In genomic region chr17:56478836-56479447, GRCh38 we compare ENCODE assay signal across 8 cellular contexts.
DNase-seq lines count a peak whose midpoint lies in the region; ATAC-seq and TF ChIP-seq lines count a peak whose summit lies in the region.

No MANE protein-coding gene starts in this region.

- H3K79me1 ChIP-seq in mesendoderm (ENCODE audit: low read length): no peaks in the 10 kb centered on the region

- H3K36me3 Mint-ChIP-seq in activated CD4-positive, alpha-beta T cell treated with anti-CD3 and anti-CD28 coated beads, Interleukin-2, amount 10 ng/mL, durations not matched to agents 24 days and 14 days (ENCODE audit: low read depth): no peaks in the 10 kb centered on the region

- peaks cover 5% of the 10 kb centered on the region for H3K27me3 Mint-ChIP-seq in activated CD4-positive, alpha-beta T cell treated with anti-CD3 and anti-CD28 coated beads, Interleukin-2, amount 10 ng/mL, durations not matched to agents 24 days and 14 days

- H3K4me2 ChIP-seq in KMS-11 (no peak overlapping the region), mesendoderm (ENCODE audit: low read length) (no peak overlapping the region)

- no peak overlapping the region for H4K5ac ChIP-seq in mesendoderm (ENCODE audit: low read length)

- DNase-seq in activated CD4-positive, alpha-beta T cell treated with anti-CD3 and anti-CD28 coated beads, Interleukin-2, amount 10 ng/mL, durations not matched to agents 24 days and 14 days: peak; percentile 62
- DNase-seq in activated CD4-positive, alpha-beta T cell treated with anti-CD3 and anti-CD28 coated beads, Interleukin-2, amount 50 U/mL, for 1 hour: no peak
- no peak for DNase-seq in astrocyte of the cerebellum (ENCODE audit: low read depth)
- peak; percentile 67 for DNase-seq in mesendoderm
- DNase-seq in activated gamma-delta T cell (lab: John Stamatoyannopoulos, UW): no peak

- no peak overlapping the region for H3K27ac ChIP-seq in KMS-11
- no peak overlapping the region for H3K27ac ChIP-seq in mesendoderm (ENCODE audit: low read depth, low read length)

- no peak overlapping the region for H3K27ac Mint-ChIP-seq in activated CD4-positive, alpha-beta T cell treated with anti-CD3 and anti-CD28 coated beads, Interleukin-2, amount 10 ng/mL, durations not matched to agents 24 days and 14 days

- H3K23ac ChIP-seq in mesendoderm (ENCODE audit: low read length): no peak overlapping the region

- H3K4me1 Mint-ChIP-seq in activated CD4-positive, alpha-beta T cell treated with anti-CD3 and anti-CD28 coated beads, Interleukin-2, amount 10 ng/mL, durations not matched to agents 24 days and 14 days: no peaks in the 10 kb centered on the region

- TF ChIP-seq CTCF in KMS-11 (conservative IDR thresholded peaks at IDR 0.05; ENCODE audit: low read depth, low read length): peak; percentile 64; the same call in 1 of the 2 replicates
- TF ChIP-seq CTCF in astrocyte of the cerebellum (IDR thresholded peaks at IDR 0.05; ENCODE audit: low read depth, low read length, missing control alignments): peak; percentile 59

- H2AK5ac ChIP-seq in mesendoderm (ENCODE audit: low read length): no peak overlapping the region

- no peak overlapping the region for H2BK120ac ChIP-seq in mesendoderm (ENCODE audit: low read depth, low read length)

- H3K4me3 ChIP-seq in KMS-11 (IDR thresholded peaks at IDR 0.05; ENCODE audit: insufficient read depth, low read depth, low read length) (no peak overlapping the region), astrocyte of the cerebellum (ENCODE audit: low read depth, low read length) (no peak overlapping the region), mesendoderm (ENCODE audit: low read length) (no peak overlapping the region)

- no peak overlapping the region for H4K8ac ChIP-seq in mesendoderm (ENCODE audit: low read depth, low read length)

- H2BK15ac ChIP-seq in mesendoderm (replicated peaks; ENCODE audit: low read depth): no peak overlapping the region

- H3K79me2 ChIP-seq in KMS-11 (ENCODE audit: insufficient read depth, low read depth): no peaks in the 10 kb centered on the region
- H3K79me2 ChIP-seq in mesendoderm (ENCODE audit: control insufficient read depth, insufficient read depth, low read length): no peaks in the 10 kb centered on the region

- no peaks in the 10 kb centered on the region for H3K4me1 ChIP-seq in KMS-11 (ENCODE audit: low read depth, poor library complexity, severe bottlenecking)
- no peaks in the 10 kb centered on the region for H3K4me1 ChIP-seq in mesendoderm (ENCODE audit: control insufficient read depth, low read depth, low read length)

- intact Hi-C loops in activated CD4-positive, alpha-beta T cell treated with anti-CD3 and anti-CD28 coated beads, Interleukin-2, amount 10 ng/mL, durations not matched to agents 24 days and 14 days (cut with micrococcal nuclease): no loop called here

- H3K9ac ChIP-seq in KMS-11 (no peak overlapping the region), mesendoderm (ENCODE audit: low read length) (no peak overlapping the region)

- no peaks in the 10 kb centered on the region for H3K9me3 Mint-ChIP-seq in activated CD4-positive, alpha-beta T cell treated with anti-CD3 and anti-CD28 coated beads, Interleukin-2, amount 10 ng/mL, durations not matched to agents 24 days and 14 days

- H3K4me3 Mint-ChIP-seq in activated CD4-positive, alpha-beta T cell treated with anti-CD3 and anti-CD28 coated beads, Interleukin-2, amount 10 ng/mL, durations not matched to agents 24 days and 14 days: no peak overlapping the region

- ATAC-seq in GM18870 (IDR thresholded peaks at IDR 0.05; ENCODE audit: unreplicated experiment) (no peak), HG03135 (IDR thresholded peaks at IDR 0.05; ENCODE audit: unreplicated experiment) (no peak)

- no peaks in the 10 kb centered on the region for H4K20me1 ChIP-seq in KMS-11 (ENCODE audit: insufficient read depth)

- H3K18ac ChIP-seq in mesendoderm (ENCODE audit: low read length): no peak overlapping the region

- H3K27me3 ChIP-seq in KMS-11 (ENCODE audit: insufficient read depth, low read depth): no peaks in the 10 kb centered on the region
- H3K27me3 ChIP-seq in mesendoderm (ENCODE audit: insufficient read depth, low read length, poor library complexity): no peaks in the 10 kb centered on the region

- in situ Hi-C loops in astrocyte of the cerebellum (cut with HindIII; ENCODE audit: low sequenced_read_pairs): no loop called here

- no peak overlapping the region for H2BK5ac ChIP-seq in mesendoderm (ENCODE audit: low read length)

- no CpG with 5 or more reads among the region's 7 CpGs for WGBS in mesendoderm (ENCODE audit: extremely low coverage, insufficient coverage, low lambda C conversion rate)

- no peak overlapping the region for H3K4ac ChIP-seq in mesendoderm (ENCODE audit: low read depth, low read length)

- H2AFZ ChIP-seq in KMS-11 (ENCODE audit: low read depth): no peak overlapping the region

- H3K36me3 ChIP-seq in KMS-11 (ENCODE audit: insufficient read depth) (no peaks in the 10 kb centered on the region), mesendoderm (ENCODE audit: control insufficient read depth, insufficient read depth, low read length) (no peaks in the 10 kb centered on the region)

- no peak overlapping the region for H3K56ac ChIP-seq in mesendoderm (ENCODE audit: low read length)

Comparison
In these comparisons a context has a peak if more than half of its experiments do, and no peak if none do; other contexts are left out.
1. DNase-seq: peak in activated CD4-positive, alpha-beta T cell treated with anti-CD3 and anti-CD28 coated beads, Interleukin-2, amount 10 ng/mL, durations not matched to agents 24 days and 14 days (single experiment) and mesendoderm (single experiment); none in activated CD4-positive, alpha-beta T cell treated with anti-CD3 and anti-CD28 coated beads, Interleukin-2, amount 50 U/mL, for 1 hour (single experiment), astrocyte of the cerebellum (single experiment) and activated gamma-delta T cell (single experiment).